Comparison of ENCODE assay signal across 8 cellular contexts in genomic region chr16:74666425-74667214, GRCh38. TPM values are rescaled to one million over a fixed set of nuclear protein-coding genes. Genes with fewer than 3 reads are reported as not detected.
A peak's percentile ranks its signal among the peaks of the same experiment; 100 is the strongest.
DNase-seq lines count a peak whose midpoint lies in the region; ATAC-seq, FAIRE-seq and TF ChIP-seq lines count a peak whose summit lies in the region.

Gene RFWD3 (minus strand): TSS chr16:74666877. CDS start chr16:74661449, 5,428 bp downstream.

- peaks cover 13% of the 10 kb centered on the region for H3K27me3 Mint-ChIP-seq in brain

- intact Hi-C loops in gastrocnemius medialis (cut with DNase I; ENCODE audit: low total_unique reads) = loop anchor here (1.0 to 5.0 kb wide), 2 partner anchors 29 to 59 kb away; partner anchors contain the start of gene GLG1

- peak in 1 of 2 donors; percentile 37 for TF ChIP-seq POLR2A in gastrocnemius medialis (IDR thresholded peaks at IDR 0.05)

- H3K4me1 ChIP-seq in iPS DF 6.9 (ENCODE audit: control insufficient read depth, insufficient read depth, low read length) = no peaks in the 10 kb centered on the region; the same call in 1 of the 2 replicates
- peaks cover 8 to 11% of the 10 kb centered on the region in 2 donors for H3K4me1 ChIP-seq in gastrocnemius medialis

- WGBS in iPS DF 6.9 (ENCODE audit: insufficient coverage, insufficient read length) = no CpG with 5 or more reads among the region's 63 CpGs

- no peaks in the 10 kb centered on the region for H3K9me3 ChIP-seq in iPS DF 6.9 (ENCODE audit: control insufficient read depth, insufficient read depth, low read length)
- H3K9me3 ChIP-seq in gastrocnemius medialis = no peaks in the 10 kb centered on the region

- H3K27ac Mint-ChIP-seq in brain = peak within 1 kb of the TSS; percentile 84 to 96 (median 90)

- peak; percentile 97 for FAIRE-seq in TTC549 (lab: Jason Lieb, UNC)

- no peaks in the 10 kb centered on the region for H3K27me3 ChIP-seq in iPS DF 6.9 (ENCODE audit: control insufficient read depth, insufficient read depth, low read length)
- no peaks in the 10 kb centered on the region for H3K27me3 ChIP-seq in gastrocnemius medialis

- H3K9me3 Mint-ChIP-seq in brain = peaks cover 0 to 12% (median 6%) of the 10 kb centered on the region in 5 experiments

- DNase-seq in NCI-H2107 treated with DMSO at 0.1 percent for 48 hours (lab: John Stamatoyannopoulos, UW; ENCODE audit: unreplicated experiment) = peak; percentile 96
- peak; percentile 96 for DNase-seq in iPS DF 6.9 (ENCODE audit: low read depth, low spot score)
- DNase-seq in gastrocnemius medialis = peak; percentile 99

- H3K4me1 Mint-ChIP-seq in brain = peaks cover 35% of the 10 kb centered on the region

- peak; percentile 100 for ATAC-seq in GM18520 (IDR thresholded peaks at IDR 0.05; ENCODE audit: unreplicated experiment)
- ATAC-seq in HG03064 (IDR thresholded peaks at IDR 0.05; ENCODE audit: low read depth, unreplicated experiment) = peak; percentile 99
- peak; percentile 100 for ATAC-seq in gastrocnemius medialis

- peaks cover 35% of the 10 kb centered on the region for H3K36me3 Mint-ChIP-seq in brain

- peak within 1 kb of the TSS; percentile 100 for H3K4me3 ChIP-seq in iPS DF 6.9 (ENCODE audit: low read length)
- H3K4me3 ChIP-seq in gastrocnemius medialis = peak within 1 kb of the TSS; percentile 82 to 98 (median 93)

- peak within 1 kb of the TSS; percentile 85 to 97 (median 92) for H3K4me3 Mint-ChIP-seq in brain

- TF ChIP-seq CTCF in 22Rv1 (IDR thresholded peaks at IDR 0.05) = no peak
- TF ChIP-seq CTCF in brain (conservative IDR thresholded peaks at IDR 0.05) = no peak
- TF ChIP-seq CTCF in gastrocnemius medialis (IDR thresholded peaks at IDR 0.05 in 4 of 5, conservative IDR thresholded peaks at IDR 0.05 in 1 of 5) = no peak

- in situ Hi-C loops in gastrocnemius medialis (cut with MboI; ENCODE audit: low sequenced_read_pairs in 4 of 4) = no loop called here

- peaks cover 18% of the 10 kb centered on the region; the same call in 1 of the 2 replicates for H3K36me3 ChIP-seq in iPS DF 6.9 (ENCODE audit: control insufficient read depth, insufficient read depth, low read length)
- H3K36me3 ChIP-seq in gastrocnemius medialis = peaks cover 0 to 15% of the 10 kb centered on the region in 2 donors

- peak within 1 kb of the TSS; percentile 80 for H3K27ac ChIP-seq in 22Rv1
- no peak within 1 kb of the TSS for H3K27ac ChIP-seq in iPS DF 6.9 (ENCODE audit: low read length)
- H3K27ac ChIP-seq in gastrocnemius medialis = peak within 1 kb of the TSS; percentile 70 to 81 (median 78)

RNA-seq across cellular contexts. Expression of gene RFWD3, which starts in this region (rescaled TPM):
- polyA plus RNA-seq in brain (ENCODE audit: insufficient read depth, low read depth, low replicate concordance) = 31.7 TPM
- 1 to 10 TPM; 2.5 to 7.1 (median 4.1) TPM for total RNA-seq in gastrocnemius medialis
